In the genomic region with DNA sequence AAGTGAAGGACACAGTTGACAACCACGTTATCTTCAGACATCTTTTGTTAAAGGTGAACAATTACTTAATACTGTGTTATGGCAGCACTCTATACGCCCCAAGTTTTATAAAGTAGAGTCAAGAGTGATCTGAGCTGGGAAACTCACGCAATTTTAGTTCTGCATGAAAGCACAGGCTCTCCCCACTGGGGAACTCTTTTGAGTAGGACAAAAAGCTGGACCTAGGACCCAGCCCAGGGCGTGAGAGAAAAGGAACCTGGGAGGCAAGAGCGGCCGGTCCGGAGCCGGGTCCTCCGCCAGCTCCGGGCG, we compare ENCODE assay signal across 8 cellular contexts.
DNase-seq lines count a peak whose midpoint lies in the region; ATAC-seq and TF ChIP-seq lines count a peak whose summit lies in the region.

No MANE protein-coding gene starts in this region.

- peaks cover 32% of the 10 kb centered on the region for H3K27me3 ChIP-seq in WERI-Rb-1 (ENCODE audit: insufficient read depth, low read depth, severe bottlenecking)
- peaks cover 35% of the 10 kb centered on the region for H3K27me3 ChIP-seq in hepatocyte

- TF ChIP-seq CTCF in WERI-Rb-1 (IDR thresholded peaks at IDR 0.05; ENCODE audit: low read depth, low read length) (no peak), hepatocyte (IDR thresholded peaks at IDR 0.05; ENCODE audit: poor library complexity) (no peak)

- no peaks in the 10 kb centered on the region for H4K20me1 ChIP-seq in hepatocyte (ENCODE audit: insufficient read depth, poor library complexity, severe bottlenecking)

- intact Hi-C loops in left colon (cut with DNase I, micrococcal nuclease), result no loop called here

- peak overlapping the region; percentile 48 for H2AFZ ChIP-seq in hepatocyte

- H3K27ac ChIP-seq in WERI-Rb-1 (no peak overlapping the region), hepatocyte (peak overlapping the region; percentile 7)

- DNase-seq in WERI-Rb-1 (no peak), hepatocyte (ENCODE audit: low spot score) (no peak), skeletal muscle cell (ENCODE audit: low read depth) (no peak), GF-D8 (lab: John Stamatoyannopoulos, UW) (no peak), left colon (no peak), superior temporal gyrus (ENCODE audit: extremely low spot score) (no peak)

- WGBS in hepatocyte (ENCODE audit: low lambda C conversion rate, missing lambda C conversion rate), result 3% methylated on average over 11 of the region's 11 CpGs

- H3K4me3 ChIP-seq in WERI-Rb-1 (ENCODE audit: low read depth, low read length), result peak overlapping the region; percentile 62
- H3K4me3 ChIP-seq in hepatocyte, result peak overlapping the region; percentile 89
- peak overlapping the region; percentile 75 for H3K4me3 ChIP-seq in skeletal muscle cell (ENCODE audit: low read depth, low read length)

- H3K36me3 ChIP-seq in WERI-Rb-1, result no peaks in the 10 kb centered on the region
- no peaks in the 10 kb centered on the region for H3K36me3 ChIP-seq in hepatocyte (replicated peaks; ENCODE audit: insufficient read depth, low read depth)

- H3K9me3 ChIP-seq in WERI-Rb-1 (ENCODE audit: severe bottlenecking), result no peaks in the 10 kb centered on the region
- H3K9me3 ChIP-seq in hepatocyte (ENCODE audit: low read depth), result no peaks in the 10 kb centered on the region

- no peaks in the 10 kb centered on the region for H3K4me1 ChIP-seq in hepatocyte (ENCODE audit: insufficient read depth)

- H3K9me2 ChIP-seq in hepatocyte (replicated peaks; ENCODE audit: insufficient read depth), result no peaks in the 10 kb centered on the region

- H3K4me2 ChIP-seq in hepatocyte, result peak overlapping the region; percentile 93

- H3K79me2 ChIP-seq in hepatocyte, result no peaks in the 10 kb centered on the region

- ATAC-seq in GM21786 (IDR thresholded peaks at IDR 0.05; ENCODE audit: unreplicated experiment) (peak; percentile 1), left colon (no peak), HG02973 (IDR thresholded peaks at IDR 0.05; ENCODE audit: unreplicated experiment) (no peak)
